In the genomic region with DNA sequence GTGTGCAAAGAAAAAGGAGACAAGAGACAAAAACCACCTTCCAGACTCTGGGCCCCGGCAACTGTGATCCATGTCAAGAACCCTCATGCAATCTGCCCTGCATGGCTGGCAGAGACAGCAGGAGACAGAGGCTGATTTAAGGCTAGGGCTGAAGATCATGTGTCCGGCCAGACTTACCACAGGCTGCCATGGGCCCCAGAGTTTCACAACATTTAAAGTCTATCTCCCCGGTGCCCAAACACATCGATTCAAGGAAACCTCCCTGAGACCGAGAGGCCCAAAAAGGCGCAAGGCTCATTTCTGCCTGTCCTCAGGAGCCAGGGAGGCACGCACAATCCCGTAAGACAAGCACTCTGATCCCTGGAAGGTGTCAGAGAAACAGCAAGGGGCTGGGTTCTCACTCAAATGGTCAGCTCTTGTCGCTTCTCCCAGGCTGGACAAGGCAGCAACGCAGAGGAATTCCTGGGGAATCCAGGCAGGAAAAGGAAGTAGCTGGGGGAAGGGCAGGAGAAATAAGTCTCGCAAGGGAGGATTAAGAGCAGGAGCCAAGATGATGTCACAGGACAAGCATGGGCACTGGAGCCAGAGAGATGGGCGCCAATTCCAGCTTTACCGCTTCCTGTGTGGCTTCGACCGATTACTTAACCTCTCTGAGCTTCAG, we compare ENCODE assay signal across 9 cellular contexts.
DNase-seq lines count a peak whose midpoint lies in the region; ATAC-seq and TF ChIP-seq lines count a peak whose summit lies in the region.
"Had no signal": no experiment of that assay in that cellular context is flagged by ENCODE, and none has a peak within 500 bp of the region (broad histone marks: within the 10 kb centered on the region; RNA-seq: fewer than 3 reads in every experiment).

No MANE protein-coding gene starts in this region.

- H2AK9ac ChIP-seq in IMR-90 (replicated peaks; ENCODE audit: low read depth, low read length, poor library complexity), result peak overlapping the region; percentile 97

- H2BK20ac ChIP-seq in IMR-90 (ENCODE audit: low read depth, low read length), result peak overlapping the region; percentile 90

- H3K36me3 Mint-ChIP-seq in MCF 10A (ENCODE audit: insufficient read depth, unreplicated experiment), result peaks cover 9% of the 10 kb centered on the region

- H3K4me3 Mint-ChIP-seq in MCF 10A (ENCODE audit: unreplicated experiment), result no peak overlapping the region

- intact Hi-C loops in IMR-90 (cut with micrococcal nuclease), result loop anchor here (1.0 to 2.0 kb wide), 3 partner anchors 32 to 153 kb away; no protein-coding TSS in a partner anchor
- intact Hi-C loops in MCF 10A (cut with micrococcal nuclease), result no loop called here

- H3K4me2 ChIP-seq in IMR-90 (ENCODE audit: low read depth, low read length), result peak overlapping the region; percentile 59
- H3K4me2 ChIP-seq: KMS-11 had no signal

- peak overlapping the region; percentile 85 for H3K9ac ChIP-seq in IMR-90 (ENCODE audit: low read depth, low read length)
- H3K9ac ChIP-seq: KMS-11 had no signal

- in situ Hi-C loops in IMR-90 (cut with MboI; ENCODE audit: low sequenced_read_pairs), result no loop called here

- H3K4me3 ChIP-seq in IMR-90 (ENCODE audit: insufficient read depth, low read depth, low read length) (peak overlapping the region; percentile 13), suprapubic skin (peak overlapping the region; percentile 16)

- H3K18ac ChIP-seq in IMR-90 (ENCODE audit: low read depth, low read length), result peak overlapping the region; percentile 83

- peak overlapping the region; percentile 80 for H4K5ac ChIP-seq in IMR-90 (ENCODE audit: low read depth, low read length)

- peak overlapping the region; percentile 86 for H2AFZ ChIP-seq in IMR-90 (replicated peaks; ENCODE audit: low read length, poor library complexity)

- peak; percentile 30; the same call in 1 of the 2 replicates for TF ChIP-seq RAD21 in IMR-90 (IDR thresholded peaks at IDR 0.05; ENCODE audit: low read length)

- peak overlapping the region; percentile 51 for H3K27ac Mint-ChIP-seq in MCF 10A (ENCODE audit: low read depth, unreplicated experiment)

- H3K4me1 ChIP-seq in IMR-90 (ENCODE audit: control insufficient read depth, insufficient read depth, low read length) (peaks cover 52% of the 10 kb centered on the region), suprapubic skin (peaks cover 73% of the 10 kb centered on the region)

- dilution Hi-C loops in IMR-90 (cut with HindIII; ENCODE audit: low sequenced_read_pairs, unreplicated experiment), result no loop called here

- H4K20me1 ChIP-seq in IMR-90 (ENCODE audit: insufficient read depth, low read length), result peaks cover 18% of the 10 kb centered on the region; the same call in 1 of the 2 replicates

- no peak for TF ChIP-seq POLR2A in IMR-90 (IDR thresholded peaks at IDR 0.05; ENCODE audit: low read depth, low read length)
- TF ChIP-seq POLR2A in suprapubic skin (IDR thresholded peaks at IDR 0.05), result no peak

- H3K4me1 Mint-ChIP-seq in MCF 10A (ENCODE audit: insufficient read depth, unreplicated experiment), result peaks cover 8% of the 10 kb centered on the region

- H2BK120ac ChIP-seq in IMR-90 (ENCODE audit: low read depth, low read length), result peak overlapping the region; percentile 98

- H3K23ac ChIP-seq in IMR-90 (ENCODE audit: low read depth, low read length), result peak overlapping the region; percentile 89

- H2AK5ac ChIP-seq in IMR-90 (ENCODE audit: low read depth, low read length), result peak overlapping the region; percentile 97

- H3K56ac ChIP-seq in IMR-90 (ENCODE audit: extremely low read depth, insufficient read depth, low read length), result peak overlapping the region; percentile 98

- TF ChIP-seq EP300 in suprapubic skin (IDR thresholded peaks at IDR 0.05), result no peak

- peaks cover 42 to 73% of the 10 kb centered on the region in 2 experiments for H3K79me1 ChIP-seq in IMR-90 (ENCODE audit: low read depth in 1 of 2, low read length in 2 of 2)

- POLR2A ChIA-PET in IMR-90 (lab: Charles Lee; ENCODE audit: unreplicated experiment), result interaction anchor here (0.9 kb wide), 1 partner anchor 11 kb away, joined by 4 read pairs; no protein-coding TSS in a partner anchor
- POLR2A ChIA-PET in MCF 10A (lab: Yijun Ruan, JAX), result interaction anchor here (0.7 kb wide), 1 partner anchor 246 kb away, joined by 3 read pairs; no protein-coding TSS in a partner anchor

- DNase-seq in IMR-90, result peak; percentile 95
- peak; percentile 87 for DNase-seq in MCF 10A (ENCODE audit: unreplicated experiment)
- DNase-seq in kidney glomerular epithelial cell (lab: John Stamatoyannopoulos, UW), result peak; percentile 85
- peak in 1 of 2 donors; percentile 75 for DNase-seq in suprapubic skin (ENCODE audit: low spot score in 2 of 2)
- DNase-seq in middle frontal gyrus (ENCODE audit: extremely low spot score, low spot score), result no peak

- H3K9me3 ChIP-seq in IMR-90 (ENCODE audit: control insufficient read depth, insufficient read depth, low read length) (no peaks in the 10 kb centered on the region), suprapubic skin (no peaks in the 10 kb centered on the region)

- H3K27ac ChIP-seq in IMR-90 (ENCODE audit: insufficient read depth, low read length) (peak overlapping the region; percentile 97), suprapubic skin (peak overlapping the region; percentile 80)
- H3K27ac ChIP-seq: KMS-11 had no signal

- WGBS in IMR-90 (ENCODE audit: extremely low coverage in 2 of 2, insufficient read length in 1 of 2), 2 experiments, result 2% methylated on average over 7 of the region's 15 CpGs; no CpG with 5 or more reads in 1 of the 2 experiments
- 21% methylated on average over 15 of the region's 15 CpGs for WGBS in suprapubic skin

- H3K9me3 Mint-ChIP-seq in MCF 10A (ENCODE audit: unreplicated experiment), result no peaks in the 10 kb centered on the region

- H3K9me1 ChIP-seq in IMR-90 (ENCODE audit: insufficient read depth, low read length), result peaks cover 28% of the 10 kb centered on the region

- peak overlapping the region; percentile 93 for H2BK5ac ChIP-seq in IMR-90 (ENCODE audit: low read depth, low read length, poor library complexity, severe bottlenecking)

- H3K36me3 ChIP-seq in IMR-90 (ENCODE audit: control insufficient read depth, insufficient read depth, low read length) (no peaks in the 10 kb centered on the region), suprapubic skin (no peaks in the 10 kb centered on the region)

- peak overlapping the region; percentile 99 for H3K4ac ChIP-seq in IMR-90 (ENCODE audit: low read depth, low read length)

- TF ChIP-seq CTCF in IMR-90 (conservative IDR thresholded peaks at IDR 0.05; ENCODE audit: low read depth, low read length), result no peak
- no peak for TF ChIP-seq CTCF in MCF 10A (IDR thresholded peaks at IDR 0.05; ENCODE audit: unreplicated experiment)
- TF ChIP-seq CTCF in suprapubic skin (IDR thresholded peaks at IDR 0.05), result no peak

- peak overlapping the region; percentile 96; the same call in 1 of the 3 replicates for H2BK15ac ChIP-seq in IMR-90 (ENCODE audit: low read depth, low read length)

- H3K27me3 ChIP-seq in IMR-90 (ENCODE audit: control insufficient read depth, insufficient read depth, low read length) (no peaks in the 10 kb centered on the region), suprapubic skin (no peaks in the 10 kb centered on the region)

- no peaks in the 10 kb centered on the region for H3K27me3 Mint-ChIP-seq in MCF 10A (ENCODE audit: insufficient read depth, unreplicated experiment)

- peak overlapping the region; percentile 78 to 98 for H4K8ac ChIP-seq in IMR-90 (ENCODE audit: low read depth in 2 of 2, low read length in 2 of 2)

- peak overlapping the region; percentile 93 for H3K14ac ChIP-seq in IMR-90 (replicated peaks; ENCODE audit: low read depth, low read length)

- BruUV-seq in IMR-90 (replicated peaks; lab: Mats Ljungman, UMichigan), result no TSS peak
- no TSS peak for BruUV-seq in MCF 10A (replicated peaks; lab: Mats Ljungman, UMichigan)

- peak; percentile 69 for ATAC-seq in IMR-90 (ENCODE audit: low read depth)
- ATAC-seq in GM21723 (IDR thresholded peaks at IDR 0.05; ENCODE audit: unreplicated experiment), result no peak
- no peak for ATAC-seq in HG02970 (IDR thresholded peaks at IDR 0.05; ENCODE audit: low FRiP score, unreplicated experiment)
- no peak for ATAC-seq in HG03175 (IDR thresholded peaks at IDR 0.05; ENCODE audit: unreplicated experiment)

- peak overlapping the region; percentile 98 for H4K91ac ChIP-seq in IMR-90 (ENCODE audit: insufficient read depth, low read depth, low read length)

- CTCF ChIA-PET in IMR-90 (lab: Yijun Ruan, JAX) (interaction anchor here (1.0 to 1.2 kb wide), 2 partner anchors 28 to 45 kb away, joined by 3 to 6 read pairs; no protein-coding TSS in a partner anchor), MCF 10A (lab: Yijun Ruan, JAX) (no interaction called here)

TF ChIP-seq in IMR-90, 13 proteins besides CTCF, POLR2A, EP300 and RAD21 (continues in another document):
- 0 out of 2 replicates have a peak, but pooled peaks have one; percentile 10 for TF ChIP-seq FOS (IDR thresholded peaks at IDR 0.05; ENCODE audit: low read depth, low read length)
- no peak for TF ChIP-seq RFX5 (IDR thresholded peaks at IDR 0.05; ENCODE audit: low read depth, low read length)
- TF ChIP-seq MXI1 (IDR thresholded peaks at IDR 0.05; ENCODE audit: borderline replicate concordance, low read depth, low read length), result 0 out of 2 replicates have a peak, but pooled peaks have one; percentile 31
- TF ChIP-seq BHLHE40 (IDR thresholded peaks at IDR 0.05; ENCODE audit: low read depth, low read length), result no peak
- TF ChIP-seq MAZ (IDR thresholded peaks at IDR 0.05; ENCODE audit: borderline replicate concordance, low read depth, low read length), result no peak; the same call in 1 of the 2 replicates
- no peak for TF ChIP-seq MAFK (IDR thresholded peaks at IDR 0.05; ENCODE audit: low read depth, low read length)
- no peak for TF ChIP-seq NFE2L2 (IDR thresholded peaks at IDR 0.05; ENCODE audit: low read depth, low read length)
- no peak for TF ChIP-seq CHD1 (IDR thresholded peaks at IDR 0.05; ENCODE audit: low read depth, low read length)
- peak; percentile 77 for TF ChIP-seq CEBPB (IDR thresholded peaks at IDR 0.05; ENCODE audit: low read depth, low read length)
- peak; percentile 4; the same call in 1 of the 2 replicates for TF ChIP-seq SMC3 (IDR thresholded peaks at IDR 0.05; ENCODE audit: low read depth, low read length)
- TF ChIP-seq ELK1 (IDR thresholded peaks at IDR 0.05; ENCODE audit: borderline replicate concordance, low read depth, low read length), result no peak
